1 cellular context compared by ENCODE assay signal in genomic region chr14:51333299-51333698, GRCh38.
TF ChIP-seq lines count a peak whose summit lies in the region.

No MANE protein-coding gene starts in this region.

TF ChIP-seq in SK-N-SH, 30 proteins besides CTCF, POLR2A, EP300 and RAD21 (continued from another document):
- TF ChIP-seq, protein P1, sequence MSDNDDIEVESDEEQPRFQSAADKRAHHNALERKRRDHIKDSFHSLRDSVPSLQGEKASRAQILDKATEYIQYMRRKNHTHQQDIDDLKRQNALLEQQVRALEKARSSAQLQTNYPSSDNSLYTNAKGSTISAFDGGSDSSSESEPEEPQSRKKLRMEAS (IDR thresholded peaks at IDR 0.05; ENCODE audit: low read depth), result no peak
- TF ChIP-seq RXRA (IDR thresholded peaks at IDR 0.05; ENCODE audit: borderline replicate concordance, low read depth) (no peak), SIN3A (IDR thresholded peaks at IDR 0.05; ENCODE audit: borderline replicate concordance, low read depth, low read length) (no peak), SMC3 (IDR thresholded peaks at IDR 0.05; ENCODE audit: low read depth, low read length) (no peak), YY1 (IDR thresholded peaks at IDR 0.05; ENCODE audit: low read depth) (no peak), GATA2 (CRISPR knock-in tag; IDR thresholded peaks at IDR 0.05) (no peak), CHD2 (IDR thresholded peaks at IDR 0.05; ENCODE audit: low read length, partially characterized antibody) (no peak), TAF1 (IDR thresholded peaks at IDR 0.05; ENCODE audit: borderline replicate concordance, low read depth, low read length) (no peak), MEF2A (IDR thresholded peaks at IDR 0.05; ENCODE audit: borderline replicate concordance, low read depth) (no peak)
- TF ChIP-seq, protein P2, sequence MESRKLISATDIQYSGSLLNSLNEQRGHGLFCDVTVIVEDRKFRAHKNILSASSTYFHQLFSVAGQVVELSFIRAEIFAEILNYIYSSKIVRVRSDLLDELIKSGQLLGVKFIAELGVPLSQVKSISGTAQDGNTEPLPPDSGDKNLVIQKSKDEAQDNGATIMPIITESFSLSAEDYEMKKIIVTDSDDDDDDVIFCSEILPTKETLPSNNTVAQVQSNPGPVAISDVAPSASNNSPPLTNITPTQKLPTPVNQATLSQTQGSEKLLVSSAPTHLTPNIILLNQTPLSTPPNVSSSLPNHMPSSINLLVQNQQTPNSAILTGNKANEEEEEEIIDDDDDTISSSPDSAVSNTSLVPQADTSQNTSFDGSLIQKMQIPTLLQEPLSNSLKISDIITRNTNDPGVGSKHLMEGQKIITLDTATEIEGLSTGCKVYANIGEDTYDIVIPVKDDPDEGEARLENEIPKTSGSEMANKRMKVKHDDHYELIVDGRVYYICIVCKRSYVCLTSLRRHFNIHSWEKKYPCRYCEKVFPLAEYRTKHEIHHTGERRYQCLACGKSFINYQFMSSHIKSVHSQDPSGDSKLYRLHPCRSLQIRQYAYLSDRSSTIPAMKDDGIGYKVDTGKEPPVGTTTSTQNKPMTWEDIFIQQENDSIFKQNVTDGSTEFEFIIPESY (IDR thresholded peaks at IDR 0.05; ENCODE audit: borderline replicate concordance, low read depth), result no peak
